17 cellular contexts compared by ENCODE assay signal in the genomic region with DNA sequence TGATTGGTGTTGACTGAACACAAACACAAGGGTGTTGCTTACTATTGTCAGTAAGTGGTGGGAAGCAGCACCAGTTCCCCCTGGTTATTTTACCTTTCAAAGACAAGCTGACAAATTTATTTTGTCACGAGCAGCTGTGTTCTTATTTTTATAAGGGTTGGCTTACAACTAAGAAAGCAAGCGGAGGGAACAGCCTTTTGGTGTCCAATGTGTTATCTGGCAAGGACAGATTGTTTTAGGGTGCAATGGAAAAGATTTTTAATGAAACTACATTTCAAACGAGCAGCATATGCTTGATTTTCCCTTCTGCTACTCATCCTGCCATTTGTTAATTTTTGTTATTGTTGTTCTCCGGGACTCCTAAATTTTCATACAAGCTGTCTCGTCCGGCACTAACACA.
DNase-seq lines count a peak whose midpoint lies in the region; ATAC-seq and TF ChIP-seq lines count a peak whose summit lies in the region.
"Had no signal": no experiment of that assay in that cellular context is flagged by ENCODE, and none has a peak within 500 bp of the region (broad histone marks: within the 10 kb centered on the region; RNA-seq: fewer than 3 reads in every experiment).

No MANE protein-coding gene starts in this region.

- H3K27ac Mint-ChIP-seq in nephron progenitor cell = peak overlapping the region; percentile 82
- H3K27ac Mint-ChIP-seq: CD4-positive, CD25-positive, alpha-beta regulatory T cell had no signal

- peak; percentile 45 for ATAC-seq in Right ventricle myocardium superior (ENCODE audit: poor library complexity)
- ATAC-seq in right cardiac atrium = no peak
- ATAC-seq: HepG2 had no signal

- no peaks in the 10 kb centered on the region for H3K27me3 ChIP-seq in right cardiac atrium (ENCODE audit: control insufficient read depth, insufficient read depth)
- H3K27me3 ChIP-seq in esophagus squamous epithelium = no peaks in the 10 kb centered on the region
- H3K27me3 ChIP-seq: BLaER1 treated with 17β-estradiol and CSF1 and Interleukin-3, amounts not matched to agents 10 nM and 100 nM had no signal

- H3K9me3 ChIP-seq in right cardiac atrium (ENCODE audit: control insufficient read depth, low read length) = no peaks in the 10 kb centered on the region
- H3K9me3 ChIP-seq in esophagus squamous epithelium = no peaks in the 10 kb centered on the region
- H3K9me3 ChIP-seq: HAP-1 had no signal

- H3K36me3 ChIP-seq in esophagus squamous epithelium = no peaks in the 10 kb centered on the region
- H3K36me3 ChIP-seq: BLaER1 treated with 17β-estradiol and CSF1 and Interleukin-3, amounts not matched to agents 10 nM and 100 nM; HAP-1 had no signal

- H3K4me3 ChIP-seq in right cardiac atrium (ENCODE audit: low read length) (no peak overlapping the region), esophagus squamous epithelium (no peak overlapping the region)
- H3K4me3 ChIP-seq: BLaER1 treated with 17β-estradiol and CSF1 and Interleukin-3, amounts not matched to agents 10 nM and 100 nM; HAP-1 had no signal

- DNase-seq in DMS 273 (lab: John Stamatoyannopoulos, UW; ENCODE audit: unreplicated experiment) = peak; percentile 0
- no peak for DNase-seq in DMS 273 treated with DMSO at 0.1 percent for 48 hours (lab: John Stamatoyannopoulos, UW)
- DNase-seq in Right ventricle myocardium superior = no peak
- DNase-seq in right cardiac atrium = no peak
- DNase-seq in NCI-H2171 (lab: John Stamatoyannopoulos, UW) = peak; percentile 48
- DNase-seq in nephron progenitor cell = no peak
- no peak for DNase-seq in esophagus squamous epithelium (lab: John Stamatoyannopoulos, UW)
- no peak for DNase-seq in activated T-cell treated with anti-CD3 and anti-CD28 coated beads, Interleukin-2, amount 50 U/mL, for 1 hour
- DNase-seq: AML-193; CD4-positive, CD25-positive, alpha-beta regulatory T cell; DMS79; EL; GDM1 had no signal

- H3K4me1 ChIP-seq in right cardiac atrium (ENCODE audit: control insufficient read depth, insufficient read depth, low read length) (no peaks in the 10 kb centered on the region), esophagus squamous epithelium (no peaks in the 10 kb centered on the region)
- H3K4me1 ChIP-seq: BLaER1 treated with 17β-estradiol and CSF1 and Interleukin-3, amounts not matched to agents 10 nM and 100 nM had no signal

- TF ChIP-seq CTCF in nephron progenitor cell (IDR thresholded peaks at IDR 0.05) = no peak
- no peak for TF ChIP-seq CTCF in esophagus squamous epithelium (IDR thresholded peaks at IDR 0.05)

- TF ChIP-seq POLR2A in esophagus squamous epithelium (IDR thresholded peaks at IDR 0.05) = no peak

- no peak overlapping the region for H3K4me3 Mint-ChIP-seq in nephron progenitor cell
- H3K4me3 Mint-ChIP-seq: CD4-positive, CD25-positive, alpha-beta regulatory T cell had no signal

- peaks cover 28% of the 10 kb centered on the region for H3K4me1 Mint-ChIP-seq in nephron progenitor cell

- 56% methylated on average over 6 of the region's 6 CpGs for WGBS in right cardiac atrium
- 72 to 79% methylated on average over 6 of the region's 6 CpGs for WGBS in esophagus squamous epithelium, 2 donors

- H3K36me3 Mint-ChIP-seq in nephron progenitor cell (ENCODE audit: low read depth) = peaks cover 7% of the 10 kb centered on the region

- peaks cover 5% of the 10 kb centered on the region for H3K27me3 Mint-ChIP-seq in nephron progenitor cell (ENCODE audit: low read depth, poor library complexity)
- H3K27me3 Mint-ChIP-seq: CD4-positive, CD25-positive, alpha-beta regulatory T cell had no signal

- H3K9me3 Mint-ChIP-seq in nephron progenitor cell = peaks cover 3% of the 10 kb centered on the region

- H3K27ac ChIP-seq in right cardiac atrium (ENCODE audit: low read length) (no peak overlapping the region), esophagus squamous epithelium (no peak overlapping the region)
- H3K27ac ChIP-seq: 22Rv1; BLaER1 treated with 17β-estradiol and CSF1 and Interleukin-3, amounts not matched to agents 10 nM and 100 nM had no signal

- intact Hi-C loops in Right ventricle myocardium superior (cut with DNase I) (no loop called here), right cardiac atrium (cut with DNase I) (no loop called here), esophagus squamous epithelium (cut with DNase I) (no loop called here)

Comparison
In these comparisons a context has a peak if more than half of its experiments do, and no peak if none do; other contexts are left out.
1. DNase-seq: peak in DMS 273 (single experiment) and NCI-H2171 (single experiment); none in DMS 273 treated with DMSO at 0.1 percent for 48 hours (single experiment), Right ventricle myocardium superior (single experiment), right cardiac atrium (0 of 3), nephron progenitor cell (single experiment), esophagus squamous epithelium (single experiment) and activated T-cell treated with anti-CD3 and anti-CD28 coated beads, Interleukin-2, amount 50 U/mL, for 1 hour (single experiment).